19 cellular contexts compared by ENCODE assay signal in genomic region chr11:28702871-28703270, GRCh38.
DNase-seq lines count a peak whose midpoint lies in the region; ATAC-seq and TF ChIP-seq lines count a peak whose summit lies in the region.
"Had no signal": no experiment of that assay in that cellular context is flagged by ENCODE, and none has a peak within 500 bp of the region (broad histone marks: within the 10 kb centered on the region; RNA-seq: fewer than 3 reads in every experiment).

No MANE protein-coding gene starts in this region.

- DNase-seq in DMS53 (lab: John Stamatoyannopoulos, UW) (peak; percentile 16), DMS53 treated with DMSO at 0.1 percent for 48 hours (lab: John Stamatoyannopoulos, UW; ENCODE audit: unreplicated experiment) (no peak), MG63 (no peak), mammary epithelial cell (no peak), left ventricle myocardium superior (no peak), occipital lobe (lab: John Stamatoyannopoulos, UW) (no peak)
- DNase-seq in activated CD8-positive, alpha-beta memory T cell treated with anti-CD3 and anti-CD28 coated beads, Interleukin-2, amount 50 U/mL, for 4 hours: no peak
- DNase-seq: CD8-positive, alpha-beta memory T cell; GF-D8; GOT3; HCEC 1CT; NCI-H1092; NCI-H1436 treated with DMSO at 0.1 percent for 48 hours; NCI-H345; NCI-H524 treated with DMSO at 0.1 percent for 48 hours; SHP77 had no signal

- H3K9me3 ChIP-seq in MG63 (peaks cover 3% of the 10 kb centered on the region), mammary epithelial cell (replicated peaks; ENCODE audit: insufficient read depth, low read length) (no peaks in the 10 kb centered on the region), skeletal muscle satellite cell (replicated peaks; ENCODE audit: low read length) (no peaks in the 10 kb centered on the region)

- H3K4me2 ChIP-seq in mammary epithelial cell (ENCODE audit: insufficient read depth, low read depth, low read length): peak overlapping the region; percentile 71
- H3K4me2 ChIP-seq in skeletal muscle satellite cell (ENCODE audit: low read length): peak overlapping the region; percentile 15

- H3K4me1 ChIP-seq in mammary epithelial cell (ENCODE audit: insufficient read depth, low read length) (peaks cover 20% of the 10 kb centered on the region), skeletal muscle satellite cell (ENCODE audit: control insufficient read depth, insufficient read depth, low read length) (peaks cover 30% of the 10 kb centered on the region)

- CTCF ChIA-PET in mammary epithelial cell (lab: Charles Lee; ENCODE audit: low non-redundant PET): no interaction called here

- no peak for TF ChIP-seq CTCF in mammary epithelial cell (conservative IDR thresholded peaks at IDR 0.05 in 1 of 2, IDR thresholded peaks at IDR 0.05 in 1 of 2; ENCODE audit: extremely low read depth in 1 of 2, insufficient read depth in 1 of 2, low read depth in 1 of 2, low read length in 2 of 2)

- WGBS in mammary epithelial cell (ENCODE audit: low coverage, missing lambda C conversion rate): 100% methylated on average over 1 of the region's 1 CpG

- H3K27ac ChIP-seq in mammary epithelial cell (ENCODE audit: insufficient read depth, low read depth, low read length): no peak overlapping the region
- H3K27ac ChIP-seq: 22Rv1, C4-2B had no signal

- H2AFZ ChIP-seq in mammary epithelial cell (ENCODE audit: low read depth, low read length): peak overlapping the region; percentile 40

- BruUV-seq in mammary epithelial cell (replicated peaks; lab: Mats Ljungman, UMichigan): no TSS peak

- H3K4me3 ChIP-seq in MG63 (peak overlapping the region; percentile 7), mammary epithelial cell (replicated peaks in 1 of 3; ENCODE audit: insufficient read depth in 1 of 3, low read depth in 2 of 3, low read length in 3 of 3) (no peak overlapping the region), skeletal muscle satellite cell (ENCODE audit: low read length) (peak overlapping the region; percentile 1)

- no peaks in the 10 kb centered on the region for H4K20me1 ChIP-seq in mammary epithelial cell (ENCODE audit: insufficient read depth, low read length)

- in situ Hi-C loops in mammary epithelial cell (cut with MboI; ENCODE audit: low sequenced_read_pairs in 2 of 2): no loop called here

- intact Hi-C loops in mammary epithelial cell (cut with micrococcal nuclease): no loop called here
- intact Hi-C loops in left ventricle myocardium superior (cut with micrococcal nuclease): no loop called here

- dilution Hi-C loops in mammary epithelial cell (cut with HindIII; ENCODE audit: low sequenced_read_pairs): no loop called here

- H3K36me3 ChIP-seq in MG63: no peaks in the 10 kb centered on the region
- H3K36me3 ChIP-seq in mammary epithelial cell (ENCODE audit: insufficient read depth, low read length): no peaks in the 10 kb centered on the region
- H3K36me3 ChIP-seq in skeletal muscle satellite cell (ENCODE audit: insufficient read depth, low read length): no peaks in the 10 kb centered on the region

- H3K9ac ChIP-seq in mammary epithelial cell (ENCODE audit: insufficient read depth, low read length) (no peak overlapping the region), skeletal muscle satellite cell (ENCODE audit: low read depth, low read length) (peak overlapping the region; percentile 21)

- H3K79me2 ChIP-seq in mammary epithelial cell (ENCODE audit: insufficient read depth, low read length): no peaks in the 10 kb centered on the region

- no peaks in the 10 kb centered on the region for H3K27me3 ChIP-seq in MG63
- H3K27me3 ChIP-seq in mammary epithelial cell (ENCODE audit: insufficient read depth, low read length): no peaks in the 10 kb centered on the region
- no peaks in the 10 kb centered on the region for H3K27me3 ChIP-seq in skeletal muscle satellite cell (ENCODE audit: control insufficient read depth, insufficient read depth, low read length)

- no peak for ATAC-seq in left ventricle myocardium superior

Comparison
In these comparisons a context has a peak if more than half of its experiments do, and no peak if none do; other contexts are left out.
1. H3K4me3 ChIP-seq: peak in MG63 (single experiment) and skeletal muscle satellite cell (single experiment); none in mammary epithelial cell (0 of 3).